Comparison of ENCODE assay signal across 8 cellular contexts in genomic region chr3:181909241-181909640, GRCh38.
"Had no signal": no experiment of that assay in that cellular context is flagged by ENCODE, and none has a peak within 500 bp of the region (broad histone marks: within the 10 kb centered on the region; RNA-seq: fewer than 3 reads in every experiment).

No MANE protein-coding gene starts in this region.

- ATAC-seq: GM23338, HepG2 had no signal

- H3K4me2 ChIP-seq: GM23338, KMS-11 had no signal

- H2AFZ ChIP-seq: GM23338 had no signal

- H3K4me3 ChIP-seq: GM23338 had no signal

- DNase-seq: H9, HCEC 1CT, HFFc6, KBM-7 had no signal

- H3K9ac ChIP-seq: KMS-11 had no signal

- H3K27ac ChIP-seq: HL-60, KMS-11 had no signal
